ENCODE assay signal across 8 cellular contexts in genomic region chr17:50904522-50905459, GRCh38. TPM values are rescaled to one million over a fixed set of nuclear protein-coding genes. Genes with fewer than 3 reads are reported as not detected.
DNase-seq lines count a peak whose midpoint lies in the region; ATAC-seq and TF ChIP-seq lines count a peak whose summit lies in the region.

No MANE protein-coding gene starts in this region.

- no peaks in the 10 kb centered on the region for H3K36me3 ChIP-seq in lower lobe of right lung
- H3K36me3 ChIP-seq in upper lobe of left lung = no peaks in the 10 kb centered on the region

- no peak for TF ChIP-seq CTCF in lower lobe of right lung (IDR thresholded peaks at IDR 0.05)
- no peak for TF ChIP-seq CTCF in upper lobe of left lung (IDR thresholded peaks at IDR 0.05)

- H3K4me1 ChIP-seq in lower lobe of right lung = peaks cover 29% of the 10 kb centered on the region
- H3K4me1 ChIP-seq in upper lobe of left lung = peaks cover 0 to 32% (median 28%) of the 10 kb centered on the region in 4 donors

- H3K27ac ChIP-seq in lower lobe of right lung (peak overlapping the region; percentile 84), upper lobe of left lung (peak overlapping the region; percentile 78 to 90 (median 85))

- no peaks in the 10 kb centered on the region for H3K9me3 ChIP-seq in lower lobe of right lung
- no peaks in the 10 kb centered on the region for H3K9me3 ChIP-seq in upper lobe of left lung

- H3K27me3 ChIP-seq in lower lobe of right lung (ENCODE audit: low read depth) (no peaks in the 10 kb centered on the region), upper lobe of left lung (no peaks in the 10 kb centered on the region)

- peak in 1 of 4 donors; percentile 12 for TF ChIP-seq POLR2A in upper lobe of left lung (IDR thresholded peaks at IDR 0.05)

- no peak for TF ChIP-seq EP300 in upper lobe of left lung (IDR thresholded peaks at IDR 0.05)

- DNase-seq in D341Med (ENCODE audit: low spot score) (peak; percentile 95), NCI-H446 (lab: John Stamatoyannopoulos, UW) (peak; percentile 62 to 98), cerebellar cortex (ENCODE audit: low spot score) (peak; percentile 75), lower lobe of right lung (peak; percentile 63), upper lobe of left lung (peak; percentile 67 to 82)
- DNase-seq in activated naive CD4-positive, alpha-beta T cell (lab: John Stamatoyannopoulos, UW) = no peak

- ATAC-seq in lower lobe of right lung = peak; percentile 64 to 71
- ATAC-seq in upper lobe of left lung (ENCODE audit: low FRiP score in 2 of 2) = peak; percentile 46 to 73
- no peak for ATAC-seq in GM19397 (IDR thresholded peaks at IDR 0.05; ENCODE audit: unreplicated experiment)
- ATAC-seq in GM21447 (IDR thresholded peaks at IDR 0.05; ENCODE audit: unreplicated experiment) = no peak

- intact Hi-C loops in lower lobe of right lung (cut with DNase I) = no loop called here

- H3K4me3 ChIP-seq in lower lobe of right lung (no peak overlapping the region), upper lobe of left lung (no peak overlapping the region)

- 41 to 75% methylated on average over 4 to 8 of the region's 16 CpGs for WGBS in upper lobe of left lung, 2 donors

RNA-seq across cellular contexts. Expression of gene TOB1, which starts 38.6 kb away (rescaled TPM):
- total RNA-seq in lower lobe of right lung (72.9 TPM), upper lobe of left lung (10 to 100 TPM; 16.0 to 98.5 (median 53.5) TPM)

Comparison
In these comparisons a context has a peak if more than half of its experiments do, and no peak if none do; other contexts are left out.
1. DNase-seq: peak in D341Med (single experiment), NCI-H446 (2 of 2), cerebellar cortex (single experiment), lower lobe of right lung (single experiment) and upper lobe of left lung (2 of 2); none in activated naive CD4-positive, alpha-beta T cell (0 of 4).
2. ATAC-seq: peak in lower lobe of right lung (2 of 2) and upper lobe of left lung (2 of 2); none in GM19397 (single experiment) and GM21447 (single experiment).